In genomic region chr15:88894819-88895767, GRCh38 we compare ENCODE assay signal across 8 cellular contexts. TPM values are rescaled to one million over a fixed set of nuclear protein-coding genes. Genes with fewer than 3 reads are reported as not detected.
DNase-seq lines count a peak whose midpoint lies in the region; TF ChIP-seq lines count a peak whose summit lies in the region.

Gene HAPLN3, minus strand, starts transcription at chr15:88895544. Its CDS starts 8,246 bp downstream, at chr15:88887298.

- H3K4me3 ChIP-seq in KMS-11 (IDR thresholded peaks at IDR 0.05; ENCODE audit: insufficient read depth, low read depth, low read length) (no peak within 1 kb of the TSS), epithelial cell of proximal tubule (ENCODE audit: low read depth, low read length) (peak within 1 kb of the TSS; percentile 63), tibial artery (peak within 1 kb of the TSS; percentile 61 to 82)

- H3K4me2 ChIP-seq in KMS-11: peak within 1 kb of the TSS; percentile 56

- H3K4me1 ChIP-seq in KMS-11 (ENCODE audit: low read depth, poor library complexity, severe bottlenecking) (peaks cover 9% of the 10 kb centered on the region), tibial artery (peaks cover 0 to 64% (median 49%) of the 10 kb centered on the region in 4 donors)

- TF ChIP-seq CTCF in KMS-11 (conservative IDR thresholded peaks at IDR 0.05; ENCODE audit: low read depth, low read length) (no peak), epithelial cell of proximal tubule (conservative IDR thresholded peaks at IDR 0.05; ENCODE audit: low read depth, low read length) (no peak), neural crest cell (conservative IDR thresholded peaks at IDR 0.05) (no peak), tibial artery (IDR thresholded peaks at IDR 0.05) (no peak)

- peak within 1 kb of the TSS; percentile 62 for H3K4me3 Mint-ChIP-seq in neural crest cell

- H3K9me3 ChIP-seq in tibial artery: no peaks in the 10 kb centered on the region

- peaks cover 29% of the 10 kb centered on the region for H3K4me1 Mint-ChIP-seq in neural crest cell

- no peaks in the 10 kb centered on the region for H4K20me1 ChIP-seq in KMS-11 (ENCODE audit: insufficient read depth)

- H3K27me3 Mint-ChIP-seq in neural crest cell (ENCODE audit: low read depth): peaks cover 29% of the 10 kb centered on the region

- H3K36me3 Mint-ChIP-seq in neural crest cell (ENCODE audit: low read depth): no peaks in the 10 kb centered on the region

- peak within 1 kb of the TSS; percentile 12; the same call in 1 of the 2 replicates for H3K9ac ChIP-seq in KMS-11

- intact Hi-C loops in tibial artery (cut with DNase I; ENCODE audit: low total_unique reads): loop anchor here (5.0 to 10.0 kb wide), 2 partner anchors 282 to 350 kb away; partner anchors contain the start of gene FANCI

- no peaks in the 10 kb centered on the region for H3K36me3 ChIP-seq in KMS-11 (ENCODE audit: insufficient read depth)
- peaks cover 15 to 16% (median 16%) of the 10 kb centered on the region in 3 donors for H3K36me3 ChIP-seq in tibial artery

- DNase-seq in GM19238 (ENCODE audit: insufficient read length, low spot score) (peak; percentile 62), epithelial cell of proximal tubule (ENCODE audit: low read depth) (no peak), neural crest cell (ENCODE audit: low read depth, low spot score) (peak; percentile 24), tibial artery (peak in 1 of 2 donors; percentile 82), NCI-H2081 treated with DMSO at 0.1 percent for 48 hours (lab: John Stamatoyannopoulos, UW) (no peak), occipital lobe (lab: John Stamatoyannopoulos, UW) (no peak)
- DNase-seq in activated CD8-positive, alpha-beta memory T cell treated with anti-CD3 and anti-CD28 coated beads for 4 hours (ENCODE audit: low read depth in 2 of 2): peak; percentile 29 to 65

- no peak within 1 kb of the TSS for H3K27ac Mint-ChIP-seq in neural crest cell (ENCODE audit: unreplicated experiment)

- H3K27ac ChIP-seq in KMS-11 (no peak within 1 kb of the TSS), tibial artery (peak within 1 kb of the TSS; percentile 78 to 87)

- H2AFZ ChIP-seq in KMS-11 (ENCODE audit: low read depth): peak within 1 kb of the TSS; percentile 93

- no peaks in the 10 kb centered on the region for H3K27me3 ChIP-seq in KMS-11 (ENCODE audit: insufficient read depth, low read depth)
- H3K27me3 ChIP-seq in tibial artery: no peaks in the 10 kb centered on the region

- H3K9me3 Mint-ChIP-seq in neural crest cell: no peaks in the 10 kb centered on the region

- no peaks in the 10 kb centered on the region for H3K79me2 ChIP-seq in KMS-11 (ENCODE audit: insufficient read depth, low read depth)

RNA-seq across cellular contexts. Expression of gene HAPLN3, which starts in this region (rescaled TPM):
- 21.9 and 25.3 TPM in 2 replicates for total RNA-seq in epithelial cell of proximal tubule
- total RNA-seq in neural crest cell: 2.4 and 2.9 TPM in 2 replicates
- total RNA-seq in occipital lobe: 8.7 TPM

Comparison
In these comparisons a context has a peak if more than half of its experiments do, and no peak if none do; other contexts are left out.
1. DNase-seq: peak in GM19238 (single experiment), activated CD8-positive, alpha-beta memory T cell treated with anti-CD3 and anti-CD28 coated beads for 4 hours (2 of 2) and neural crest cell (single experiment); none in epithelial cell of proximal tubule (single experiment), NCI-H2081 treated with DMSO at 0.1 percent for 48 hours (single experiment) and occipital lobe (single experiment).